ENCODE assay signal across 13 cellular contexts in the genomic region with DNA sequence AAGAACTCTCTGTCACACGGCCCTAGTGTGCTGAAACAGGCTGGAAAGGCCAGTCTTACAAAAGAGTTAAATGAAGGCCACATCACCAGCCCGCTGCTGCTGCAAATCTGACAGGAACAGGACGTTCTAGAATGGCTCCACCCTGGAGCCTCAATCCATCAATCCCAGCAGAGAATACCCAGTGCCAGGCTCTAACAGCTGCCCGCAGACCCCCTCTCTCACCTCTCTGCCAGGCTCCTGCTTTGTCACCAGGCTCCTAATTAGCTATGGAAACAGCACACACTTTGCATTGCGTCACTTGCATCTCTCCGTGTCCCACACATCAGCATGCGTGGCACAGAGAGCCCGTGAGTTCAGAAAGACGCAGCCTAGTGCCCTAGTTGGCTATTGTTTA.
DNase-seq lines count a peak whose midpoint lies in the region; ATAC-seq and TF ChIP-seq lines count a peak whose summit lies in the region.
"Had no signal": no experiment of that assay in that cellular context is flagged by ENCODE, and none has a peak within 500 bp of the region (broad histone marks: within the 10 kb centered on the region; RNA-seq: fewer than 3 reads in every experiment).

No MANE protein-coding gene starts in this region.

- no peaks in the 10 kb centered on the region for H3K9me3 ChIP-seq in adipocyte (ENCODE audit: control insufficient read depth, low read length)
- no peaks in the 10 kb centered on the region for H3K9me3 ChIP-seq in lung (ENCODE audit: control insufficient read depth in 2 of 2, insufficient read depth in 1 of 2, low read length in 1 of 2)
- no peaks in the 10 kb centered on the region for H3K9me3 ChIP-seq in stomach smooth muscle (ENCODE audit: control insufficient read depth in 2 of 2, low read length in 2 of 2)
- no peaks in the 10 kb centered on the region for H3K9me3 ChIP-seq in effector memory CD4-positive, alpha-beta T cell (ENCODE audit: control insufficient read depth, low read length)

- no peak for DNase-seq in adipocyte (ENCODE audit: low read depth)
- DNase-seq in fibroblast of mammary gland (ENCODE audit: low read depth), result peak; percentile 61
- DNase-seq in lung (ENCODE audit: low spot score), result no peak
- DNase-seq in effector memory CD4-positive, alpha-beta T cell, result no peak
- DNase-seq in NCI-H774 (lab: John Stamatoyannopoulos, UW), result no peak
- DNase-seq in NCI-H2081 (lab: John Stamatoyannopoulos, UW), result no peak
- no peak for DNase-seq in activated CD4-positive, alpha-beta T cell treated with anti-CD3 and anti-CD28 coated beads, Interleukin-2, amount 50 U/mL, for 1 hour
- DNase-seq: activated CD4-positive, alpha-beta T cell treated with anti-CD3 and anti-CD28 coated beads, Interleukin-2, amount 10 ng/mL, durations not matched to agents 24 days and 14 days; activated naive CD4-positive, alpha-beta T cell; NCI-H1048; stimulated activated CD4-positive, alpha-beta T cell treated with anti-CD3 and anti-CD28 coated beads, Interleukin-4, amount 100 ng/mL, for 4 hours had no signal

- H3K27ac ChIP-seq in lung (ENCODE audit: low read depth in 1 of 2, low read length in 1 of 2), result peak overlapping the region; percentile 48 to 76
- H3K27ac ChIP-seq in stomach smooth muscle (ENCODE audit: low read length), result peak overlapping the region; percentile 60
- H3K27ac ChIP-seq in effector memory CD4-positive, alpha-beta T cell (ENCODE audit: insufficient read depth, low read length, poor library complexity, severe bottlenecking), result no peak overlapping the region
- H3K27ac ChIP-seq: C4-2B had no signal

- no peak for ATAC-seq in lung (ENCODE audit: insufficient read depth, low FRiP score)

- H3K27me3 ChIP-seq in adipocyte (replicated peaks; ENCODE audit: control insufficient read depth, insufficient read depth, low read length) (no peaks in the 10 kb centered on the region), lung (ENCODE audit: control insufficient read depth, insufficient read depth) (no peaks in the 10 kb centered on the region), stomach smooth muscle (ENCODE audit: control insufficient read depth in 1 of 2, insufficient read depth in 2 of 2, low read length in 2 of 2) (no peaks in the 10 kb centered on the region)
- H3K27me3 ChIP-seq in effector memory CD4-positive, alpha-beta T cell (replicated peaks; ENCODE audit: control insufficient read depth, insufficient read depth, low read length, poor library complexity, severe bottlenecking), result no peaks in the 10 kb centered on the region

- H3K4me1 ChIP-seq in adipocyte (ENCODE audit: control insufficient read depth, insufficient read depth, low read length) (peaks cover 43% of the 10 kb centered on the region), lung (ENCODE audit: control insufficient read depth in 2 of 2, insufficient read depth in 2 of 2, low read length in 2 of 2) (peaks cover 0 to 9% of the 10 kb centered on the region in 2 donors), stomach smooth muscle (ENCODE audit: control insufficient read depth, insufficient read depth, low read length) (peaks cover 22% of the 10 kb centered on the region)
- H3K4me1 ChIP-seq in effector memory CD4-positive, alpha-beta T cell (ENCODE audit: control insufficient read depth, insufficient read depth, low read length, poor library complexity, severe bottlenecking), result no peaks in the 10 kb centered on the region

- peak overlapping the region; percentile 77 for H3K9ac ChIP-seq in adipocyte (ENCODE audit: low read length)
- no peak overlapping the region for H3K9ac ChIP-seq in stomach smooth muscle (ENCODE audit: low read length in 2 of 2)

- no peak for TF ChIP-seq CTCF in fibroblast of mammary gland (conservative IDR thresholded peaks at IDR 0.05; ENCODE audit: control insufficient read depth, insufficient read depth, low read depth, low read length)
- TF ChIP-seq CTCF in lung (IDR thresholded peaks at IDR 0.05; ENCODE audit: control extremely low read depth, extremely low read depth), result no peak

- H3K4me3 ChIP-seq in adipocyte (ENCODE audit: low read length), result no peak overlapping the region
- no peak overlapping the region for H3K4me3 ChIP-seq in fibroblast of mammary gland (ENCODE audit: control insufficient read depth, low read depth, low read length)
- no peak overlapping the region for H3K4me3 ChIP-seq in lung
- H3K4me3 ChIP-seq in stomach smooth muscle (ENCODE audit: low read length in 2 of 2), result peak overlapping the region in 1 of 2 donors; percentile 47
- H3K4me3 ChIP-seq in effector memory CD4-positive, alpha-beta T cell (ENCODE audit: insufficient read depth, low read depth, low read length, poor library complexity, severe bottlenecking), result no peak overlapping the region

- H3K36me3 ChIP-seq in adipocyte (ENCODE audit: control insufficient read depth, insufficient read depth, low read length, severe bottlenecking) (no peaks in the 10 kb centered on the region), lung (ENCODE audit: control insufficient read depth in 2 of 2, insufficient read depth in 2 of 2, low read length in 2 of 2) (no peaks in the 10 kb centered on the region), stomach smooth muscle (ENCODE audit: control insufficient read depth in 2 of 2, insufficient read depth in 2 of 2, low read length in 2 of 2) (no peaks in the 10 kb centered on the region)
- H3K36me3 ChIP-seq in effector memory CD4-positive, alpha-beta T cell (ENCODE audit: control insufficient read depth, insufficient read depth, low read length), result no peaks in the 10 kb centered on the region

- WGBS in lung, 2 donors, result 55 to 63% methylated on average over 9 of the region's 9 CpGs
